Comparison of ENCODE assay signal across 3 cellular contexts in genomic region chr11:115047631-115048030, GRCh38.
"Had no signal": no experiment of that assay in that cellular context is flagged by ENCODE, and none has a peak within 500 bp of the region (broad histone marks: within the 10 kb centered on the region; RNA-seq: fewer than 3 reads in every experiment).

No MANE protein-coding gene starts in this region.

- H3K4me3 ChIP-seq: GM12878 had no signal

- DNase-seq: GDM1, GF-D8 had no signal

- ATAC-seq: GM12878 had no signal
